Comparison of ENCODE assay signal across 2 cellular contexts in the genomic region with DNA sequence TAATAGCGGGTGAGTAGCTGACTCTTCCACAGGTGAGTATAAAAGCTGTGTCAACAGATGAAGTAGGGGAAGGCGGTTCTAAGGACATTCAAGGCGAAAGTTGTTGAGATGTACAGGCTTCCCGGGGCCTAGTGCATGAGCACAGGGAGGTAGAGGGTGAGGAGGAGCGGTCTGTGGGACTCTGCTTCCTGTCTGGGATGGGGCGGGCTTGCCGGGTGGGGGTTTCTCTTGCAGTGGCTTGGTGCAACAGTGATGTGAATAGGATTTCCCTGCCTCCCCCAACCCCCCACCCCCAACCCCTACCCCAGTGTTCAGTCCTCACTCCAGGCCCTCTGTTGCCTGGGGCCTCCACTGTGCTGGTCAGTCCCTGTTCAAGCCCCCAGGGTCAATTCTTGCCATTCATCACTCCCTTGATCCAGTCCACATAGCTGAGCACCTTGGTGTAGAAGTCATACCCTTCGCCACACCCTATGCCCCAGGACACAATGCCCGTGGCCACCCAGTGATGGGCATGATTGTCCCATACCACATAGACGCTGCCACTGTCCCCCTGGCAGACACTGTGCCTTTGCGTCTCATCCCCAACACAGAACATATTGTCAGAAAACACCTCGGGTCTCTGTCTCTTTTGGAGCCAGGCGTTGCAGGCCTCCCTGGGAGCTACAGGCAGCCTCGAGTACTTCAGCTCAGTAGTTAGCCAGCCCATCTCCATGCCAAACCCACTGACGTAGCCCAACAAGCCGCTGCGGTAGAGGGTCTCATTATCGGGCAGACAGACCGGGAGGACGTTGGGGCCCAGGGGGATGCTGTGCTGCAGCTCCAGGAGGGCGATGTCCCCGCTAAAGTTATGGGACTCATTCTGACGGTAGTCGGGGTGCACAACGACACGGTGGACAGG.
A peak's percentile ranks its signal among the peaks of the same experiment; 100 is the strongest.
TF ChIP-seq lines count a peak whose summit lies in the region.

No MANE protein-coding gene starts in this region.

TF ChIP-seq in IMR-90, 13 proteins besides CTCF, POLR2A, EP300 and RAD21:
- no peak for TF ChIP-seq MAFK (IDR thresholded peaks at IDR 0.05; ENCODE audit: low read depth, low read length)
- no peak for TF ChIP-seq MXI1 (IDR thresholded peaks at IDR 0.05; ENCODE audit: borderline replicate concordance, low read depth, low read length)
- TF ChIP-seq, protein P1, sequence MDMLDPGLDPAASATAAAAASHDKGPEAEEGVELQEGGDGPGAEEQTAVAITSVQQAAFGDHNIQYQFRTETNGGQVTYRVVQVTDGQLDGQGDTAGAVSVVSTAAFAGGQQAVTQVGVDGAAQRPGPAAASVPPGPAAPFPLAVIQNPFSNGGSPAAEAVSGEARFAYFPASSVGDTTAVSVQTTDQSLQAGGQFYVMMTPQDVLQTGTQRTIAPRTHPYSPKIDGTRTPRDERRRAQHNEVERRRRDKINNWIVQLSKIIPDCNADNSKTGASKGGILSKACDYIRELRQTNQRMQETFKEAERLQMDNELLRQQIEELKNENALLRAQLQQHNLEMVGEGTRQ (IDR thresholded peaks at IDR 0.05; ENCODE audit: low read depth, low read length): no peak
- TF ChIP-seq MAZ (IDR thresholded peaks at IDR 0.05; ENCODE audit: borderline replicate concordance, low read depth, low read length): no peak
- no peak for TF ChIP-seq BHLHE40 (IDR thresholded peaks at IDR 0.05; ENCODE audit: low read depth, low read length)
- TF ChIP-seq, protein P2, sequence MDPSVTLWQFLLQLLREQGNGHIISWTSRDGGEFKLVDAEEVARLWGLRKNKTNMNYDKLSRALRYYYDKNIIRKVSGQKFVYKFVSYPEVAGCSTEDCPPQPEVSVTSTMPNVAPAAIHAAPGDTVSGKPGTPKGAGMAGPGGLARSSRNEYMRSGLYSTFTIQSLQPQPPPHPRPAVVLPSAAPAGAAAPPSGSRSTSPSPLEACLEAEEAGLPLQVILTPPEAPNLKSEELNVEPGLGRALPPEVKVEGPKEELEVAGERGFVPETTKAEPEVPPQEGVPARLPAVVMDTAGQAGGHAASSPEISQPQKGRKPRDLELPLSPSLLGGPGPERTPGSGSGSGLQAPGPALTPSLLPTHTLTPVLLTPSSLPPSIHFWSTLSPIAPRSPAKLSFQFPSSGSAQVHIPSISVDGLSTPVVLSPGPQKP (IDR thresholded peaks at IDR 0.05; ENCODE audit: borderline replicate concordance, low read depth, low read length): no peak
- no peak for TF ChIP-seq NFE2L2 (IDR thresholded peaks at IDR 0.05; ENCODE audit: low read depth, low read length)
- TF ChIP-seq CHD1 (IDR thresholded peaks at IDR 0.05; ENCODE audit: low read depth, low read length): no peak

TF ChIP-seq in HepG2, 621 proteins besides CTCF, POLR2A, EP300 and RAD21 (continues in another document):
- TF ChIP-seq MTF1 (CRISPR knock-in tag; IDR thresholded peaks at IDR 0.05) (no peak), ZNF644 (CRISPR knock-in tag; IDR thresholded peaks at IDR 0.05; ENCODE audit: low read depth) (no peak), CCAR2 (optimal IDR thresholded peaks at IDR 0.05; ENCODE audit: low read depth, low read length) (no peak), ZNF678 (CRISPR knock-in tag; IDR thresholded peaks at IDR 0.05) (no peak), ZNF562 (CRISPR knock-in tag; IDR thresholded peaks at IDR 0.05; ENCODE audit: borderline replicate concordance) (no peak), ADNP (CRISPR knock-in tag; IDR thresholded peaks at IDR 0.05) (no peak), HNRNPL (IDR thresholded peaks at IDR 0.05; ENCODE audit: low read depth, low read length) (no peak), ZNF232 (CRISPR knock-in tag; IDR thresholded peaks at IDR 0.05; ENCODE audit: borderline replicate concordance) (no peak), ZNF598 (CRISPR knock-in tag; IDR thresholded peaks at IDR 0.05; ENCODE audit: borderline replicate concordance) (no peak), ZC3H13 (CRISPR knock-in tag; IDR thresholded peaks at IDR 0.05) (no peak), RBM39 (IDR thresholded peaks at IDR 0.05; ENCODE audit: low read depth, low read length, poor library complexity, severe bottlenecking) (no peak), SATB2 (CRISPR knock-in tag; IDR thresholded peaks at IDR 0.05) (no peak), PCBP2 (optimal IDR thresholded peaks at IDR 0.05; ENCODE audit: low read depth, low read length, poor library complexity, severe bottlenecking) (no peak), ISX (CRISPR knock-in tag; conservative IDR thresholded peaks at IDR 0.05) (no peak), SSRP1 (CRISPR knock-in tag; IDR thresholded peaks at IDR 0.05) (0 out of 2 replicates have a peak, but pooled peaks have one; percentile 14), ZNF160 (CRISPR knock-in tag; IDR thresholded peaks at IDR 0.05) (no peak), ZMYM2 (CRISPR knock-in tag; IDR thresholded peaks at IDR 0.05) (no peak), SAFB2 (CRISPR knock-in tag; IDR thresholded peaks at IDR 0.05; ENCODE audit: borderline replicate concordance, low read depth) (no peak), ZNF7 (CRISPR knock-in tag; IDR thresholded peaks at IDR 0.05) (no peak), ZNF530 (CRISPR knock-in tag; IDR thresholded peaks at IDR 0.05; ENCODE audit: low read depth) (no peak), RBM22 (optimal IDR thresholded peaks at IDR 0.05; ENCODE audit: low read length) (peak; percentile 12), AGO2 (optimal IDR thresholded peaks at IDR 0.05; ENCODE audit: low read depth, low read length) (peak; percentile 83)
- TF ChIP-seq, protein P3, sequence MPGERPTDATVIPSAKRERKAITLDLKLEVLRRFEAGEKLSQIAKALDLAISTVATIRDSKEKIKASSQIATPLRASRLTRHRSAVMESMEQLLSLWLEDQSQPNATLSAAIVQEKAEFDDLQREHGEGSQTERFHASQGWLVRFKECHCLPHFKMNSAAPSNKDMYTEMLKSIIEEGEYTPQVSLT (CRISPR knock-in tag; IDR thresholded peaks at IDR 0.05; ENCODE audit: borderline replicate concordance, low read depth): no peak
- TF ChIP-seq, protein P4, sequence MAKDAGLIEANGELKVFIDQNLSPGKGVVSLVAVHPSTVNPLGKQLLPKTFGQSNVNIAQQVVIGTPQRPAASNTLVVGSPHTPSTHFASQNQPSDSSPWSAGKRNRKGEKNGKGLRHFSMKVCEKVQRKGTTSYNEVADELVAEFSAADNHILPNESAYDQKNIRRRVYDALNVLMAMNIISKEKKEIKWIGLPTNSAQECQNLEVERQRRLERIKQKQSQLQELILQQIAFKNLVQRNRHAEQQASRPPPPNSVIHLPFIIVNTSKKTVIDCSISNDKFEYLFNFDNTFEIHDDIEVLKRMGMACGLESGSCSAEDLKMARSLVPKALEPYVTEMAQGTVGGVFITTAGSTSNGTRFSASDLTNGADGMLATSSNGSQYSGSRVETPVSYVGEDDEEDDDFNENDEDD (CRISPR knock-in tag; IDR thresholded peaks at IDR 0.05; ENCODE audit: borderline replicate concordance): no peak
- TF ChIP-seq, protein P5, sequence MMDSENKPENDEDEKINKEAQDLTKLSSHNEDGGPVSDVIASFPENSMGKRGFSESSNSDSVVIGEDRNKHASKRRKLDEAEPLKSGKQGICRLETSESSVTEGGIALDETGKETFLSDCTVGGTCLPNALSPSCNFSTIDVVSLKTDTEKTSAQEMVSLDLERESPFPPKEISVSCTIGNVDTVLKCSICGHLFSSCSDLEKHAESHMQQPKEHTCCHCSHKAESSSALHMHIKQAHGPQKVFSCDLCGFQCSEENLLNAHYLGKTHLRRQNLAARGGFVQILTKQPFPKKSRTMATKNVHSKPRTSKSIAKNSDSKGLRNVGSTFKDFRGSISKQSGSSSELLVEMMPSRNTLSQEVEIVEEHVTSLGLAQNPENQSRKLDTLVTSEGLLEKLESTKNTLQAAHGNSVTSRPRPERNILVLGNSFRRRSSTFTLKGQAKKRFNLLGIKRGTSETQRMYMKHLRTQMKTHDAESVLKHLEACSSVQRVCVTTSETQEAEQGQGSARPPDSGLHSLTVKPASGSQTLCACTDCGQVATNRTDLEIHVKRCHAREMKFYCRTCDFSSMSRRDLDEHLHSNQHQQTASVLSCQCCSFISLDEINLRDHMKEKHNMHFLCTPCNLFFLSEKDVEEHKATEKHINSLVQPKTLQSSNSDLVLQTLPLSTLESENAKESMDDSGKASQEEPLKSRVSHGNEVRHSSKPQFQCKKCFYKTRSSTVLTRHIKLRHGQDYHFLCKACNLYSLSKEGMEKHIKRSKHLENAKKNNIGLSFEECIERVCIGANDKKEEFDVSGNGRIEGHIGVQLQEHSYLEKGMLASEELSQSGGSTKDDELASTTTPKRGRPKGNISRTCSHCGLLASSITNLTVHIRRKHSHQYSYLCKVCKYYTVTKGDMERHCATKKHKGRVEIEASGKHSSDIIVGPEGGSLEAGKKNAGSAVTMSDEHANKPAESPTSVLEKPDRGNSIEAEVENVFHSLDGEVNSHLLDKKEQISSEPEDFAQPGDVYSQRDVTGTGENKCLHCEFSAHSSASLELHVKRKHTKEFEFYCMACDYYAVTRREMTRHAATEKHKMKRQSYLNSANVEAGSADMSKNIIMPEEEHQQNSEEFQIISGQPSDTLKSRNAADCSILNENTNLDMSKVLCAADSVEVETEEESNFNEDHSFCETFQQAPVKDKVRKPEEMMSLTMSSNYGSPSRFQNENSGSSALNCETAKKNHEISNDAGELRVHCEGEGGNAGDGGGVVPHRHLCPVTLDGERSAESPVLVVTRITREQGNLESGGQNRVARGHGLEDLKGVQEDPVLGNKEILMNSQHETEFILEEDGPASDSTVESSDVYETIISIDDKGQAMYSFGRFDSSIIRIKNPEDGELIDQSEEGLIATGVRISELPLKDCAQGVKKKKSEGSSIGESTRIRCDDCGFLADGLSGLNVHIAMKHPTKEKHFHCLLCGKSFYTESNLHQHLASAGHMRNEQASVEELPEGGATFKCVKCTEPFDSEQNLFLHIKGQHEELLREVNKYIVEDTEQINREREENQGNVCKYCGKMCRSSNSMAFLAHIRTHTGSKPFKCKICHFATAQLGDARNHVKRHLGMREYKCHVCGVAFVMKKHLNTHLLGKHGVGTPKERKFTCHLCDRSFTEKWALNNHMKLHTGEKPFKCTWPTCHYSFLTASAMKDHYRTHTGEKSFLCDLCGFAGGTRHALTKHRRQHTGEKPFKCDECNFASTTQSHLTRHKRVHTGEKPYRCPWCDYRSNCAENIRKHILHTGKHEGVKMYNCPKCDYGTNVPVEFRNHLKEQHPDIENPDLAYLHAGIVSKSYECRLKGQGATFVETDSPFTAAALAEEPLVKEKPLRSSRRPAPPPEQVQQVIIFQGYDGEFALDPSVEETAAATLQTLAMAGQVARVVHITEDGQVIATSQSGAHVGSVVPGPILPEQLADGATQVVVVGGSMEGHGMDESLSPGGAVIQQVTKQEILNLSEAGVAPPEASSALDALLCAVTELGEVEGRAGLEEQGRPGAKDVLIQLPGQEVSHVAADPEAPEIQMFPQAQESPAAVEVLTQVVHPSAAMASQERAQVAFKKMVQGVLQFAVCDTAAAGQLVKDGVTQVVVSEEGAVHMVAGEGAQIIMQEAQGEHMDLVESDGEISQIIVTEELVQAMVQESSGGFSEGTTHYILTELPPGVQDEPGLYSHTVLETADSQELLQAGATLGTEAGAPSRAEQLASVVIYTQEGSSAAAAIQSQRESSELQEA (CRISPR knock-in tag; IDR thresholded peaks at IDR 0.05; ENCODE audit: not compliant biosample characterization): no peak
- TF ChIP-seq, protein P6, sequence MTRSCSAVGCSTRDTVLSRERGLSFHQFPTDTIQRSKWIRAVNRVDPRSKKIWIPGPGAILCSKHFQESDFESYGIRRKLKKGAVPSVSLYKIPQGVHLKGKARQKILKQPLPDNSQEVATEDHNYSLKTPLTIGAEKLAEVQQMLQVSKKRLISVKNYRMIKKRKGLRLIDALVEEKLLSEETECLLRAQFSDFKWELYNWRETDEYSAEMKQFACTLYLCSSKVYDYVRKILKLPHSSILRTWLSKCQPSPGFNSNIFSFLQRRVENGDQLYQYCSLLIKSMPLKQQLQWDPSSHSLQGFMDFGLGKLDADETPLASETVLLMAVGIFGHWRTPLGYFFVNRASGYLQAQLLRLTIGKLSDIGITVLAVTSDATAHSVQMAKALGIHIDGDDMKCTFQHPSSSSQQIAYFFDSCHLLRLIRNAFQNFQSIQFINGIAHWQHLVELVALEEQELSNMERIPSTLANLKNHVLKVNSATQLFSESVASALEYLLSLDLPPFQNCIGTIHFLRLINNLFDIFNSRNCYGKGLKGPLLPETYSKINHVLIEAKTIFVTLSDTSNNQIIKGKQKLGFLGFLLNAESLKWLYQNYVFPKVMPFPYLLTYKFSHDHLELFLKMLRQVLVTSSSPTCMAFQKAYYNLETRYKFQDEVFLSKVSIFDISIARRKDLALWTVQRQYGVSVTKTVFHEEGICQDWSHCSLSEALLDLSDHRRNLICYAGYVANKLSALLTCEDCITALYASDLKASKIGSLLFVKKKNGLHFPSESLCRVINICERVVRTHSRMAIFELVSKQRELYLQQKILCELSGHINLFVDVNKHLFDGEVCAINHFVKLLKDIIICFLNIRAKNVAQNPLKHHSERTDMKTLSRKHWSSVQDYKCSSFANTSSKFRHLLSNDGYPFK (CRISPR knock-in tag; IDR thresholded peaks at IDR 0.05; ENCODE audit: borderline replicate concordance): no peak
- TF ChIP-seq, protein P7, sequence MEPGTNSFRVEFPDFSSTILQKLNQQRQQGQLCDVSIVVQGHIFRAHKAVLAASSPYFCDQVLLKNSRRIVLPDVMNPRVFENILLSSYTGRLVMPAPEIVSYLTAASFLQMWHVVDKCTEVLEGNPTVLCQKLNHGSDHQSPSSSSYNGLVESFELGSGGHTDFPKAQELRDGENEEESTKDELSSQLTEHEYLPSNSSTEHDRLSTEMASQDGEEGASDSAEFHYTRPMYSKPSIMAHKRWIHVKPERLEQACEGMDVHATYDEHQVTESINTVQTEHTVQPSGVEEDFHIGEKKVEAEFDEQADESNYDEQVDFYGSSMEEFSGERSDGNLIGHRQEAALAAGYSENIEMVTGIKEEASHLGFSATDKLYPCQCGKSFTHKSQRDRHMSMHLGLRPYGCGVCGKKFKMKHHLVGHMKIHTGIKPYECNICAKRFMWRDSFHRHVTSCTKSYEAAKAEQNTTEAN (CRISPR knock-in tag; conservative IDR thresholded peaks at IDR 0.05): no peak
- TF ChIP-seq, protein P8, sequence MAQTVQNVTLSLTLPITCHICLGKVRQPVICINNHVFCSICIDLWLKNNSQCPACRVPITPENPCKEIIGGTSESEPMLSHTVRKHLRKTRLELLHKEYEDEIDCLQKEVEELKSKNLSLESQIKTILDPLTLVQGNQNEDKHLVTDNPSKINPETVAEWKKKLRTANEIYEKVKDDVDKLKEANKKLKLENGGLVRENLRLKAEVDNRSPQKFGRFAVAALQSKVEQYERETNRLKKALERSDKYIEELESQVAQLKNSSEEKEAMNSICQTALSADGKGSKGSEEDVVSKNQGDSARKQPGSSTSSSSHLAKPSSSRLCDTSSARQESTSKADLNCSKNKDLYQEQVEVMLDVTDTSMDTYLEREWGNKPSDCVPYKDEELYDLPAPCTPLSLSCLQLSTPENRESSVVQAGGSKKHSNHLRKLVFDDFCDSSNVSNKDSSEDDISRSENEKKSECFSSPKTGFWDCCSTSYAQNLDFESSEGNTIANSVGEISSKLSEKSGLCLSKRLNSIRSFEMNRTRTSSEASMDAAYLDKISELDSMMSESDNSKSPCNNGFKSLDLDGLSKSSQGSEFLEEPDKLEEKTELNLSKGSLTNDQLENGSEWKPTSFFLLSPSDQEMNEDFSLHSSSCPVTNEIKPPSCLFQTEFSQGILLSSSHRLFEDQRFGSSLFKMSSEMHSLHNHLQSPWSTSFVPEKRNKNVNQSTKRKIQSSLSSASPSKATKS (CRISPR knock-in tag; IDR thresholded peaks at IDR 0.05): no peak
- TF ChIP-seq, protein P9, sequence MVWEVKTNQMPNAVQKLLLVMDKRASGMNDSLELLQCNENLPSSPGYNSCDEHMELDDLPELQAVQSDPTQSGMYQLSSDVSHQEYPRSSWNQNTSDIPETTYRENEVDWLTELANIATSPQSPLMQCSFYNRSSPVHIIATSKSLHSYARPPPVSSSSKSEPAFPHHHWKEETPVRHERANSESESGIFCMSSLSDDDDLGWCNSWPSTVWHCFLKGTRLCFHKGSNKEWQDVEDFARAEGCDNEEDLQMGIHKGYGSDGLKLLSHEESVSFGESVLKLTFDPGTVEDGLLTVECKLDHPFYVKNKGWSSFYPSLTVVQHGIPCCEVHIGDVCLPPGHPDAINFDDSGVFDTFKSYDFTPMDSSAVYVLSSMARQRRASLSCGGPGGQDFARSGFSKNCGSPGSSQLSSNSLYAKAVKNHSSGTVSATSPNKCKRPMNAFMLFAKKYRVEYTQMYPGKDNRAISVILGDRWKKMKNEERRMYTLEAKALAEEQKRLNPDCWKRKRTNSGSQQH (CRISPR knock-in tag; IDR thresholded peaks at IDR 0.05; ENCODE audit: low read depth): no peak
